12 cellular contexts compared by ENCODE assay signal in genomic region chr9:21371467-21371866, GRCh38. TPM values are rescaled to one million over a fixed set of nuclear protein-coding genes. Genes with fewer than 3 reads are reported as not detected.
"Had no signal": no experiment of that assay in that cellular context is flagged by ENCODE, and none has a peak within 500 bp of the region (broad histone marks: within the 10 kb centered on the region; RNA-seq: fewer than 3 reads in every experiment).

No MANE protein-coding gene starts in this region.

RNA-seq across cellular contexts. Expression of gene IFNA13, which starts 3.6 kb away (rescaled TPM):
- total RNA-seq: activated CD4-positive, alpha-beta memory T cell treated with anti-CD3 and anti-CD28 coated beads, Interleukin-2, amount 10 ng/mL, durations not matched to agents 7 days and 5 days; activated CD4-positive, alpha-beta T cell treated with anti-CD3 and anti-CD28 coated beads for 36 hours; activated CD4-positive, alpha-beta T cell treated with anti-CD3 and anti-CD28 coated beads, Interleukin-2, amount 10 ng/mL, durations not matched to agents 7 days and 5 days; activated CD8-positive, alpha-beta memory T cell treated with anti-CD3 and anti-CD28 coated beads, Interleukin-2, amount 10 ng/mL, durations not matched to agents 7 days and 5 days; activated CD8-positive, alpha-beta T cell treated with anti-CD3 and anti-CD28 coated beads, Interleukin-2, amount 10 ng/mL, durations not matched to agents 7 days and 5 days; activated naive CD8-positive, alpha-beta T cell treated with anti-CD3 and anti-CD28 coated beads, Interleukin-2, amount 10 ng/mL, durations not matched to agents 7 days and 5 days; activated T-helper 2 cell treated with anti-CD3 and anti-CD28 coated beads, Interferon-gamma antibody, Interleukin-2, Interleukin-4, amounts not matched to agents 10 μg/mL and 5 μg/mL and 100 μg/mL, durations not matched to agents 14 hours and 24 hours and 36 hours; ascending aorta; bronchial epithelial cell; cardiac muscle cell; chondrocyte had no signal
- polyA plus RNA-seq: adipose tissue, cardiac muscle cell had no signal

RNA-seq across cellular contexts. Expression of gene IFNA2, which starts 13.7 kb away (rescaled TPM):
- total RNA-seq: activated CD4-positive, alpha-beta memory T cell treated with anti-CD3 and anti-CD28 coated beads, Interleukin-2, amount 10 ng/mL, durations not matched to agents 7 days and 5 days; activated CD4-positive, alpha-beta T cell treated with anti-CD3 and anti-CD28 coated beads for 36 hours; activated CD4-positive, alpha-beta T cell treated with anti-CD3 and anti-CD28 coated beads, Interleukin-2, amount 10 ng/mL, durations not matched to agents 7 days and 5 days; activated CD8-positive, alpha-beta memory T cell treated with anti-CD3 and anti-CD28 coated beads, Interleukin-2, amount 10 ng/mL, durations not matched to agents 7 days and 5 days; activated CD8-positive, alpha-beta T cell treated with anti-CD3 and anti-CD28 coated beads, Interleukin-2, amount 10 ng/mL, durations not matched to agents 7 days and 5 days; activated naive CD8-positive, alpha-beta T cell treated with anti-CD3 and anti-CD28 coated beads, Interleukin-2, amount 10 ng/mL, durations not matched to agents 7 days and 5 days; activated T-helper 2 cell treated with anti-CD3 and anti-CD28 coated beads, Interferon-gamma antibody, Interleukin-2, Interleukin-4, amounts not matched to agents 10 μg/mL and 5 μg/mL and 100 μg/mL, durations not matched to agents 14 hours and 24 hours and 36 hours; ascending aorta; bronchial epithelial cell; cardiac muscle cell; chondrocyte had no signal
- polyA plus RNA-seq: cardiac muscle cell had no signal

RNA-seq across cellular contexts. Expression of gene IFNA6, which starts 20.8 kb away (rescaled TPM):
- total RNA-seq: activated CD4-positive, alpha-beta memory T cell treated with anti-CD3 and anti-CD28 coated beads, Interleukin-2, amount 10 ng/mL, durations not matched to agents 7 days and 5 days; activated CD4-positive, alpha-beta T cell treated with anti-CD3 and anti-CD28 coated beads for 36 hours; activated CD4-positive, alpha-beta T cell treated with anti-CD3 and anti-CD28 coated beads, Interleukin-2, amount 10 ng/mL, durations not matched to agents 7 days and 5 days; activated CD8-positive, alpha-beta memory T cell treated with anti-CD3 and anti-CD28 coated beads, Interleukin-2, amount 10 ng/mL, durations not matched to agents 7 days and 5 days; activated CD8-positive, alpha-beta T cell treated with anti-CD3 and anti-CD28 coated beads, Interleukin-2, amount 10 ng/mL, durations not matched to agents 7 days and 5 days; activated naive CD8-positive, alpha-beta T cell treated with anti-CD3 and anti-CD28 coated beads, Interleukin-2, amount 10 ng/mL, durations not matched to agents 7 days and 5 days; activated T-helper 2 cell treated with anti-CD3 and anti-CD28 coated beads, Interferon-gamma antibody, Interleukin-2, Interleukin-4, amounts not matched to agents 10 μg/mL and 5 μg/mL and 100 μg/mL, durations not matched to agents 14 hours and 24 hours and 36 hours; ascending aorta; bronchial epithelial cell; cardiac muscle cell; chondrocyte had no signal
- polyA plus RNA-seq: adipose tissue, cardiac muscle cell had no signal

RNA-seq across cellular contexts. Expression of gene IFNA8, which starts 37.5 kb away (rescaled TPM):
- total RNA-seq: activated CD4-positive, alpha-beta memory T cell treated with anti-CD3 and anti-CD28 coated beads, Interleukin-2, amount 10 ng/mL, durations not matched to agents 7 days and 5 days; activated CD4-positive, alpha-beta T cell treated with anti-CD3 and anti-CD28 coated beads for 36 hours; activated CD4-positive, alpha-beta T cell treated with anti-CD3 and anti-CD28 coated beads, Interleukin-2, amount 10 ng/mL, durations not matched to agents 7 days and 5 days; activated CD8-positive, alpha-beta memory T cell treated with anti-CD3 and anti-CD28 coated beads, Interleukin-2, amount 10 ng/mL, durations not matched to agents 7 days and 5 days; activated CD8-positive, alpha-beta T cell treated with anti-CD3 and anti-CD28 coated beads, Interleukin-2, amount 10 ng/mL, durations not matched to agents 7 days and 5 days; activated naive CD8-positive, alpha-beta T cell treated with anti-CD3 and anti-CD28 coated beads, Interleukin-2, amount 10 ng/mL, durations not matched to agents 7 days and 5 days; activated T-helper 2 cell treated with anti-CD3 and anti-CD28 coated beads, Interferon-gamma antibody, Interleukin-2, Interleukin-4, amounts not matched to agents 10 μg/mL and 5 μg/mL and 100 μg/mL, durations not matched to agents 14 hours and 24 hours and 36 hours; ascending aorta; bronchial epithelial cell; cardiac muscle cell; chondrocyte had no signal
- polyA plus RNA-seq: adipose tissue, cardiac muscle cell had no signal
